In the genomic region with DNA sequence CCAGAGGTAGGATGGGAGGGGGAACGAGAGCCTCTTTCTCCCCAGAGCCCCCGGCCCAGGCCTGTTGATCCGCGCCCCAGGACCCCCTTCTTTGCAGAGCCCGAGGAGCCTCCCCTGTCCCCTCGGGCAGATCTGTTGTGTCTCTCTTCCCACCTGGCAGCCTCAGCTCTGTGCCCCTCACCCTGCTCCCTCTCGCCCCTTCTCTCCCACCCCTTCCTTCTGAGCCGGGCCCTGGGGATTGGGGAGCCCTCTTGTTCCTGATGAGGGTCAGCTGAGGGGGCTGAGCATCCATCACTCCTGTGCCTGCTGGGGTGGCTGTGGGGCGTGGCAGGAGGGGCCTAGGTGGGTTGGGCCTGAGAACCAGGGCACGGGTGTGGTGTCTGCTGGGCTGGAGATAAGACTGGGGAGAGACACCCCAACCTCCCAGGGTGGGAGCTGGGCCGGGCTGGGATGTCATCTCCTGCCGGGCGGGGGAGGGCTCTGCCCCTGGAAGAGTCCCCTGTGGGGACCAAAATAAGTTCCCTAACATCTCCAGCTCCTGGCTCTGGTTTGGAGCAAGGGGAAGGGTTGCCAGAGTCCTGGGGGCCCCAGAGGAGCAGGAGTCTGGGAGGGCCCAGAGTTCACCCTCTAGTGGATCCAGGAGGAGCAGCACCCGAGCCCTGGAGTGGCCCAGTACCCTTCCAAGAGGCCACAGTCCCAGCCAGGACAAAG, we compare ENCODE assay signal across 8 cellular contexts.
DNase-seq lines count a peak whose midpoint lies in the region; ATAC-seq and TF ChIP-seq lines count a peak whose summit lies in the region.
"Had no signal": no experiment of that assay in that cellular context is flagged by ENCODE, and none has a peak within 500 bp of the region (broad histone marks: within the 10 kb centered on the region; RNA-seq: fewer than 3 reads in every experiment).

No MANE protein-coding gene starts in this region.

- H3K27ac Mint-ChIP-seq in osteocyte (ENCODE audit: unreplicated experiment), result no peak overlapping the region

- H3K4me3 Mint-ChIP-seq in osteocyte (ENCODE audit: unreplicated experiment), result no peak overlapping the region

- ATAC-seq in GM18868 (IDR thresholded peaks at IDR 0.05; ENCODE audit: unreplicated experiment) (no peak), HG03520 (IDR thresholded peaks at IDR 0.05; ENCODE audit: unreplicated experiment) (no peak)

- H3K27me3 Mint-ChIP-seq in osteocyte (ENCODE audit: unreplicated experiment), result no peaks in the 10 kb centered on the region

- peaks cover 29% of the 10 kb centered on the region for H3K36me3 Mint-ChIP-seq in osteocyte (ENCODE audit: unreplicated experiment)

- H3K4me1 Mint-ChIP-seq in osteocyte (ENCODE audit: unreplicated experiment), result peaks cover 7% of the 10 kb centered on the region

- TF ChIP-seq CTCF in GM12873 (IDR thresholded peaks at IDR 0.05; ENCODE audit: insufficient read depth, low read depth, low read length, missing control alignments) (peak; percentile 56), osteocyte (IDR thresholded peaks at IDR 0.05) (peak; percentile 50)

- DNase-seq in M059J (ENCODE audit: low read depth) (peak; percentile 43), ecto neural progenitor cell (ENCODE audit: low spot score) (peak; percentile 74), osteocyte (ENCODE audit: extremely low spot score, unreplicated experiment) (no peak), NCI-H510A (lab: John Stamatoyannopoulos, UW) (no peak)
- DNase-seq: hippocampal formation had no signal

- no peaks in the 10 kb centered on the region for H3K9me3 Mint-ChIP-seq in osteocyte (ENCODE audit: unreplicated experiment)

Comparison
In these comparisons a context has a peak if more than half of its experiments do, and no peak if none do; other contexts are left out.
1. DNase-seq: peak in M059J (single experiment) and ecto neural progenitor cell (single experiment); none in osteocyte (single experiment) and NCI-H510A (single experiment).